Comparison of ENCODE assay signal across 1 cellular context in the genomic region with DNA sequence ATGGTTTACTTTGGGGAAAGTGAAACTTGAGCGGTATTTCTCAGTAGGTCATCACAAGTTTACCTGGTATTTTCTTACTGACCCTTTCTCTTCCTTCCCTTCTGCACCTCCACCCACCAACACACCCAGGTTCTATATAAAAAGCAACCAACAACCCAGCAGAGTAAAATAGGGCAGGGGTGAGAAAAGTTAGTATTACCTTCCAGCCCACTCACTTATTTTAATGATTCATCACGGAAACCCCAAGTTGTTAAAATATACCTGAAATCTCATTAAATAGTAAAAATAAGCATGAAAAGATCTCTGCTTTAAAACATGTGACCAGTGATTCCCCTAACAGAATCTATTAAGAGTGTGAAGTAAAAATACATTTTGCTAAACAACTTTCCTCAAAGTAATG.
TF ChIP-seq lines count a peak whose summit lies in the region.

No MANE protein-coding gene starts in this region.

TF ChIP-seq in HepG2, 621 proteins besides CTCF, POLR2A, EP300 and RAD21 (continued from another document):
- TF ChIP-seq, protein P1, sequence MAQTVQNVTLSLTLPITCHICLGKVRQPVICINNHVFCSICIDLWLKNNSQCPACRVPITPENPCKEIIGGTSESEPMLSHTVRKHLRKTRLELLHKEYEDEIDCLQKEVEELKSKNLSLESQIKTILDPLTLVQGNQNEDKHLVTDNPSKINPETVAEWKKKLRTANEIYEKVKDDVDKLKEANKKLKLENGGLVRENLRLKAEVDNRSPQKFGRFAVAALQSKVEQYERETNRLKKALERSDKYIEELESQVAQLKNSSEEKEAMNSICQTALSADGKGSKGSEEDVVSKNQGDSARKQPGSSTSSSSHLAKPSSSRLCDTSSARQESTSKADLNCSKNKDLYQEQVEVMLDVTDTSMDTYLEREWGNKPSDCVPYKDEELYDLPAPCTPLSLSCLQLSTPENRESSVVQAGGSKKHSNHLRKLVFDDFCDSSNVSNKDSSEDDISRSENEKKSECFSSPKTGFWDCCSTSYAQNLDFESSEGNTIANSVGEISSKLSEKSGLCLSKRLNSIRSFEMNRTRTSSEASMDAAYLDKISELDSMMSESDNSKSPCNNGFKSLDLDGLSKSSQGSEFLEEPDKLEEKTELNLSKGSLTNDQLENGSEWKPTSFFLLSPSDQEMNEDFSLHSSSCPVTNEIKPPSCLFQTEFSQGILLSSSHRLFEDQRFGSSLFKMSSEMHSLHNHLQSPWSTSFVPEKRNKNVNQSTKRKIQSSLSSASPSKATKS (CRISPR knock-in tag; IDR thresholded peaks at IDR 0.05) = no peak
- TF ChIP-seq ZKSCAN5 (CRISPR knock-in tag; IDR thresholded peaks at IDR 0.05) = no peak
- TF ChIP-seq, protein P2, sequence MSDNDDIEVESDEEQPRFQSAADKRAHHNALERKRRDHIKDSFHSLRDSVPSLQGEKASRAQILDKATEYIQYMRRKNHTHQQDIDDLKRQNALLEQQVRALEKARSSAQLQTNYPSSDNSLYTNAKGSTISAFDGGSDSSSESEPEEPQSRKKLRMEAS (IDR thresholded peaks at IDR 0.05) = no peak
